ENCODE assay signal across 8 cellular contexts in the genomic region with DNA sequence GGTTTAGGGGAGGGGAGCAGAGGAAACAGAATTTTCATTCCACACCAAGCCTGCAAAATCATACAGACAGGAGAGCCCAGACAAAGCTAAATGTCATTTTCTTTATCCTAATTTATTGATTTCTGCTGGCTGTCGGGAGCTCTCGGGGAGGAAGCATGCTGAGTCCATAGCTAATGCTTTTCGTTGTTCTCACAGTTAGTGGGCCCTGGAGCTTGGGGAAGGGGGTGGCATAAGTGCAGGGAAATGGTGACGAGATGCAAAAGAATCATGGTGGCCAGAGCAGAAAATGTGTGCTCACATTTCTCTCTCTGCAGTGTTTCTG.
DNase-seq lines count a peak whose midpoint lies in the region; ATAC-seq and TF ChIP-seq lines count a peak whose summit lies in the region.

No MANE protein-coding gene starts in this region.

- H3K4me3 ChIP-seq in left lung = no peak overlapping the region
- H3K4me3 ChIP-seq in suprapubic skin = no peak overlapping the region

- H3K4me1 ChIP-seq in left lung = peaks cover 14 to 35% of the 10 kb centered on the region in 2 donors
- H3K4me1 ChIP-seq in suprapubic skin = peaks cover 21% of the 10 kb centered on the region

- WGBS in suprapubic skin = 37% methylated on average over 4 of the region's 4 CpGs

- peak overlapping the region; percentile 95 for H3K27ac Mint-ChIP-seq in activated CD4-positive, alpha-beta T cell treated with anti-CD3 and anti-CD28 coated beads, Interleukin-2, amount 10 ng/mL, durations not matched to agents 24 days and 14 days
- peak overlapping the region; percentile 95 for H3K27ac Mint-ChIP-seq in activated CD8-positive, alpha-beta T cell treated with anti-CD3 and anti-CD28 coated beads for 36 hours

- TF ChIP-seq POLR2A in suprapubic skin (IDR thresholded peaks at IDR 0.05) = no peak

- no peak for TF ChIP-seq CTCF in activated CD8-positive, alpha-beta T cell treated with anti-CD3 and anti-CD28 coated beads for 36 hours (IDR thresholded peaks at IDR 0.05)
- TF ChIP-seq CTCF in left lung (IDR thresholded peaks at IDR 0.05) = no peak
- no peak for TF ChIP-seq CTCF in suprapubic skin (IDR thresholded peaks at IDR 0.05)

- H3K27me3 ChIP-seq in left lung = no peaks in the 10 kb centered on the region
- no peaks in the 10 kb centered on the region for H3K27me3 ChIP-seq in suprapubic skin

- H3K4me3 Mint-ChIP-seq in activated CD4-positive, alpha-beta T cell treated with anti-CD3 and anti-CD28 coated beads, Interleukin-2, amount 10 ng/mL, durations not matched to agents 24 days and 14 days = peak overlapping the region; percentile 83
- H3K4me3 Mint-ChIP-seq in activated CD8-positive, alpha-beta T cell treated with anti-CD3 and anti-CD28 coated beads for 36 hours = peak overlapping the region; percentile 48

- H3K27me3 Mint-ChIP-seq in activated CD4-positive, alpha-beta T cell treated with anti-CD3 and anti-CD28 coated beads, Interleukin-2, amount 10 ng/mL, durations not matched to agents 24 days and 14 days = no peaks in the 10 kb centered on the region
- no peaks in the 10 kb centered on the region for H3K27me3 Mint-ChIP-seq in activated CD8-positive, alpha-beta T cell treated with anti-CD3 and anti-CD28 coated beads for 36 hours

- H3K9me3 ChIP-seq in left lung (no peaks in the 10 kb centered on the region), suprapubic skin (no peaks in the 10 kb centered on the region)

- no peak for ATAC-seq in activated CD8-positive, alpha-beta T cell treated with anti-CD3 and anti-CD28 coated beads for 36 hours
- ATAC-seq in left lung = no peak
- no peak for ATAC-seq in HG03432 (IDR thresholded peaks at IDR 0.05; ENCODE audit: unreplicated experiment)

- intact Hi-C loops in activated CD4-positive, alpha-beta T cell treated with anti-CD3 and anti-CD28 coated beads, Interleukin-2, amount 10 ng/mL, durations not matched to agents 24 days and 14 days (cut with micrococcal nuclease) = loop anchor here (1.0 to 2.0 kb wide), 12 partner anchors 29 to 425 kb away; no protein-coding TSS in a partner anchor
- intact Hi-C loops in activated CD8-positive, alpha-beta T cell treated with anti-CD3 and anti-CD28 coated beads for 36 hours (cut with micrococcal nuclease) = loop anchor here (2.0 kb wide), 1 partner anchor 43 kb away; no protein-coding TSS in a partner anchor
- intact Hi-C loops in left lung (cut with DNase I) = no loop called here

- CTCF ChIA-PET in activated CD8-positive, alpha-beta T cell treated with anti-CD3 and anti-CD28 coated beads for 36 hours (lab: Charles Lee) = interaction anchor here (0.6 to 1.4 kb wide), 6 partner anchors 19 to 444 kb away, joined by 3 to 4 read pairs (median 4); no protein-coding TSS in a partner anchor

- H3K36me3 Mint-ChIP-seq in activated CD4-positive, alpha-beta T cell treated with anti-CD3 and anti-CD28 coated beads, Interleukin-2, amount 10 ng/mL, durations not matched to agents 24 days and 14 days (ENCODE audit: low read depth) = peaks cover 9% of the 10 kb centered on the region
- no peaks in the 10 kb centered on the region for H3K36me3 Mint-ChIP-seq in activated CD8-positive, alpha-beta T cell treated with anti-CD3 and anti-CD28 coated beads for 36 hours (ENCODE audit: low read depth)

- no peak for DNase-seq in activated CD4-positive, alpha-beta T cell treated with anti-CD3 and anti-CD28 coated beads, Interleukin-2, amount 10 ng/mL, durations not matched to agents 24 days and 14 days
- no peak for DNase-seq in activated CD4-positive, alpha-beta T cell treated with anti-CD3 and anti-CD28 coated beads, Interleukin-2, amount 50 U/mL, for 1 hour
- DNase-seq in activated CD8-positive, alpha-beta T cell treated with anti-CD3 and anti-CD28 coated beads for 36 hours = no peak
- no peak for DNase-seq in left lung
- peak in 1 of 2 donors; percentile 8 for DNase-seq in suprapubic skin (ENCODE audit: low spot score in 2 of 2)
- DNase-seq in activated CD4-positive, CD25-positive, alpha-beta regulatory T cell treated with anti-CD3 and anti-CD28 coated beads, Interleukin-2, amount 50 U/mL, for 72 hours = no peak
- no peak for DNase-seq in DMS114 treated with DMSO at 0.1 percent for 48 hours (lab: John Stamatoyannopoulos, UW; ENCODE audit: unreplicated experiment)

- H3K4me1 Mint-ChIP-seq in activated CD4-positive, alpha-beta T cell treated with anti-CD3 and anti-CD28 coated beads, Interleukin-2, amount 10 ng/mL, durations not matched to agents 24 days and 14 days = peaks cover 59% of the 10 kb centered on the region
- peaks cover 51% of the 10 kb centered on the region for H3K4me1 Mint-ChIP-seq in activated CD8-positive, alpha-beta T cell treated with anti-CD3 and anti-CD28 coated beads for 36 hours (ENCODE audit: low read depth)

- H3K36me3 ChIP-seq in left lung (no peaks in the 10 kb centered on the region), suprapubic skin (no peaks in the 10 kb centered on the region)

- peaks cover 11% of the 10 kb centered on the region for H3K9me3 Mint-ChIP-seq in activated CD4-positive, alpha-beta T cell treated with anti-CD3 and anti-CD28 coated beads, Interleukin-2, amount 10 ng/mL, durations not matched to agents 24 days and 14 days
- H3K9me3 Mint-ChIP-seq in activated CD8-positive, alpha-beta T cell treated with anti-CD3 and anti-CD28 coated beads for 36 hours = no peaks in the 10 kb centered on the region

- TF ChIP-seq EP300 in suprapubic skin (IDR thresholded peaks at IDR 0.05) = no peak

- H3K27ac ChIP-seq in left lung = peak overlapping the region; percentile 66 to 81
- peak overlapping the region; percentile 56 for H3K27ac ChIP-seq in suprapubic skin

- POLR2A ChIA-PET in activated CD8-positive, alpha-beta T cell treated with anti-CD3 and anti-CD28 coated beads for 36 hours (lab: Charles Lee) = interaction anchor here (1.0 to 2.9 kb wide), 12 partner anchors 11 to 321 kb away, joined by 3 to 12 read pairs (median 4); no protein-coding TSS in a partner anchor

Comparison
In these comparisons a context has a peak if more than half of its experiments do, and no peak if none do; other contexts are left out.
1. intact Hi-C loops: an anchor here in activated CD4-positive, alpha-beta T cell treated with anti-CD3 and anti-CD28 coated beads, Interleukin-2, amount 10 ng/mL, durations not matched to agents 24 days and 14 days (1.0 to 2.0 kb wide) and activated CD8-positive, alpha-beta T cell treated with anti-CD3 and anti-CD28 coated beads for 36 hours (2.0 kb wide); none called in left lung.